In the genomic region with DNA sequence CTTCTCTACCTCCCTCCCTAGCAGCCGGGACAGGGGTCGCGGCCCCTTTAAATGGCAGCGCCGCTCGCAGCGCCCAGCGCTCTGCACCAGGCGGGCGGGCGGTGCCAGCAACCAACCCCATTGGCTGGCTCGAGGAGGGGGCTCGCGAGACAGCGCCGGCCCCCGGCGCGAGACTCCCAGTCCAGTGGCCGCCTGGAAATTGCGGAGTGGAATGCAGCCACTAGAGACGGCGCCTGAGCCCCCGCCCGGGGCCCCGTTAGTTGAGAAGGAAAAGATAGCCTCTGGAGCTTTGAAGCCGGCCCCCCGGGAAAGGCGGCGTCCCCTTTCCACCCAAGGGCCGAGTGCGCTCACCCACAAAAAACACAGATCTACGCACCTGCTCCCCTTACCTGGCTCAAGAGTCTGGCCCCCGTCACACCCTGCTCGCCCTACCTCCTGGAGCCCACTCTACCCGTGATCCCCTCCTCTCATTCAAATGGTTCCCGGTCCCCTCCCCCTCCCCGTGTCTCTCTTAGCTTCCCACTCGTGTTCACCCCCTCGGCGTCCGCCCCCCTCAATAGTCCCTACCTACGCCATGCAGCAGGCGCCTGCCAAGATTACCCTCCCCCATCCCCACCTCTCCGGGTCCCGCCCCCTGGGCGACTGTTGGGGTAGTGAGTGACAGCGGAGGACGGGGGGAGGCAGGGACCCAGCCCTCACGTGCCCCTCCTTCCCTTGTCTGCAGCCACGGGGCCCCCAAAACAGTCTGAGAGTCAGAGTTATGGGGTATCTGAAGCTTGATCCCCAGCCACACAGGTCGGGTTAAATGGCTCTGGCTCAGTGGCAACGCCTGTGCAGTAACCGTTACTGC, we compare ENCODE assay signal across 8 cellular contexts. TPM values are rescaled to one million over a fixed set of nuclear protein-coding genes. Genes with fewer than 3 reads are reported as not detected.
DNase-seq lines count a peak whose midpoint lies in the region; ATAC-seq and TF ChIP-seq lines count a peak whose summit lies in the region.

A gene (minus strand): TSS at position 49 of the 850 bp plus-strand sequence. CDS start 885 bp downstream, outside the sequence.

- no peaks in the 10 kb centered on the region for H3K27me3 Mint-ChIP-seq in type B pancreatic cell

- TF ChIP-seq POLR2A in heart left ventricle (IDR thresholded peaks at IDR 0.05), result peak in 1 of 2 donors; percentile 51

- peak within 1 kb of the TSS; percentile 24 to 93 (median 86) for H3K27ac ChIP-seq in heart left ventricle

- H3K9me3 Mint-ChIP-seq in type B pancreatic cell, result no peaks in the 10 kb centered on the region

- intact Hi-C loops in T-helper 1 cell treated with Interleukin-12 subunit alpha and Interleukin-12 subunit beta and Interleukin-4 antibody, amounts not matched to agents 30 ng/mL and 1 ng/mL, for 36 hours (cut with micrococcal nuclease), result loop anchor here (1.0 to 10.0 kb wide), 7 partner anchors 29 to 1120 kb away; a partner anchor contains a TSS
- intact Hi-C loops in heart left ventricle (cut with DNase I) (loop anchor here in 5 of 10 donors (2.0 to 10.0 kb wide), 4 partner anchors 28 to 110 kb away; a partner anchor contains a TSS), posterior cingulate gyrus (cut with DNase I) (loop anchor here (2.0 kb wide), 1 partner anchor 28 kb away; a partner anchor contains a TSS)

- TF ChIP-seq CTCF in GM13977 (IDR thresholded peaks at IDR 0.05; ENCODE audit: extremely low read depth, insufficient read depth, missing control alignments), result no peak
- no peak for TF ChIP-seq CTCF in heart left ventricle (IDR thresholded peaks at IDR 0.05)
- TF ChIP-seq CTCF in type B pancreatic cell (conservative IDR thresholded peaks at IDR 0.05), result no peak

- H3K4me1 Mint-ChIP-seq in type B pancreatic cell (ENCODE audit: unreplicated experiment), result peaks cover 4% of the 10 kb centered on the region

- H3K9me3 ChIP-seq in heart left ventricle, result no peaks in the 10 kb centered on the region

- H3K4me3 ChIP-seq in heart left ventricle, result peak within 1 kb of the TSS; percentile 53 to 98 (median 66)

- peaks cover 8% of the 10 kb centered on the region for H3K36me3 Mint-ChIP-seq in type B pancreatic cell

- ATAC-seq in HG02884 (IDR thresholded peaks at IDR 0.05; ENCODE audit: unreplicated experiment) (peak; percentile 71), heart left ventricle (peak; percentile 93 to 96 (median 94))

- peaks cover 0 to 15% (median 5%) of the 10 kb centered on the region in 9 donors for H3K36me3 ChIP-seq in heart left ventricle

- in situ Hi-C loops in GM13977 (cut with MboI; ENCODE audit: low pct_unique_long_range_greater_than_20kb, low sequenced_read_pairs, unreplicated experiment), result no loop called here

- H3K27ac Mint-ChIP-seq in type B pancreatic cell, result peak within 1 kb of the TSS; percentile 81

- 1 to 55% (median 15%) methylated on average over 38 to 54 of the region's 54 CpGs for WGBS in heart left ventricle, 4 donors

- DNase-seq in GM13977 (ENCODE audit: low spot score), result peak; percentile 88
- peak; percentile 82 for DNase-seq in NCI-H1694 (lab: John Stamatoyannopoulos, UW)
- DNase-seq in amniotic epithelial cell (ENCODE audit: low read depth), result peak; percentile 75
- DNase-seq in heart left ventricle, result peak; percentile 85 to 92 (median 90)
- peak; percentile 75 to 98 (median 86) for DNase-seq in posterior cingulate gyrus
- peak; percentile 87 for DNase-seq in type B pancreatic cell (ENCODE audit: extremely low spot score, unreplicated experiment)

- peak within 1 kb of the TSS; percentile 95 for H3K4me3 Mint-ChIP-seq in type B pancreatic cell

- H3K4me1 ChIP-seq in heart left ventricle, result peaks cover 0 to 14% (median 8%) of the 10 kb centered on the region in 12 donors

- no peaks in the 10 kb centered on the region for H3K27me3 ChIP-seq in heart left ventricle

RNA-seq across cellular contexts. Expression of the gene that starts here (rescaled TPM):
- total RNA-seq in T-helper 1 cell treated with Interleukin-12 subunit alpha and Interleukin-12 subunit beta and Interleukin-4 antibody, amounts not matched to agents 30 ng/mL and 1 ng/mL, for 36 hours, result 13.5 and 16.3 TPM in 2 replicates
- total RNA-seq in heart left ventricle (10 to 100 TPM; 11.3 to 22.9 (median 15.2) TPM), type B pancreatic cell (ENCODE audit: low replicate concordance) (34.9 and 67.8 TPM in 2 replicates)
- 1 to 10 TPM; 5.1 to 6.8 TPM for polyA plus RNA-seq in heart left ventricle

Comparison
In these comparisons a context has a peak if more than half of its experiments do, and no peak if none do; other contexts are left out.
1. Peak in every context shown above with its lines: DNase-seq, ATAC-seq, H3K4me3 ChIP-seq and H3K27ac ChIP-seq.